ENCODE assay signal across 17 cellular contexts in the genomic region with DNA sequence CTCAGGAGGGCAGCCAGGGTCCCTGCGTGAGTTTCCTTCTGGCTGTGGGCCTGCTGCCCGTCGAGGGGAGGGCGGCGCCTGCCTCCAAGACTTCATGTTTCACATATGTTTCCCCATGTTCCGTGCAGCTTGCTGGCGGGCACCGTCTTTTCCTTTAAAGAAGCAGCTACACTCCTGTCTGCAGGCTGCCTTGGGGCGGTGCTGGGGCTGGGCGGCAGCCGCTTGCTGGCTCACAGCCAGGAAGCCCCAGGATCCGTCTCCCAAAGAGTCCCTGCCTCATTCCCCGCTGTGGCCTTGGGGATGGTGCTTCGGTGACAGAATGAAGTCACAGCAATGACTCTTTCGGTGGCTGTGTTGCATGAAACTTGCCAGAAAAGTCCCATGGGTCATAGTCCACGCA. TPM values are rescaled to one million over a fixed set of nuclear protein-coding genes. Genes with fewer than 3 reads are reported as not detected.
DNase-seq lines count a peak whose midpoint lies in the region; ATAC-seq, FAIRE-seq and TF ChIP-seq lines count a peak whose summit lies in the region.
"Had no signal": no experiment of that assay in that cellular context is flagged by ENCODE, and none has a peak within 500 bp of the region (broad histone marks: within the 10 kb centered on the region; RNA-seq: fewer than 3 reads in every experiment).

No MANE protein-coding gene starts in this region.

- no TSS peak for BruUV-seq in K562 (replicated peaks; lab: Mats Ljungman, UMichigan)

- no peaks in the 10 kb centered on the region for H3K9me3 ChIP-seq in CD4-positive, alpha-beta T cell (ENCODE audit: control insufficient read depth, low read length)
- H3K9me3 ChIP-seq in K562 (replicated peaks; ENCODE audit: control insufficient read depth, insufficient read depth, low read depth, low read length) = peaks cover 6% of the 10 kb centered on the region
- H3K9me3 ChIP-seq: Caco-2, Peyer's patch had no signal

- intact Hi-C loops in CD4-positive, alpha-beta T cell (cut with DNase I, micrococcal nuclease) = no loop called here
- intact Hi-C loops in K562 (cut with micrococcal nuclease) = no loop called here

- H3K36me3 Mint-ChIP-seq in CD4-positive, alpha-beta T cell (ENCODE audit: low read depth) = peaks cover 7% of the 10 kb centered on the region

- TF ChIP-seq RAD21 in Ishikawa (IDR thresholded peaks at IDR 0.05; ENCODE audit: low read depth) (no peak), K562 (CRISPR knock-in tag; conservative IDR thresholded peaks at IDR 0.05 in 1 of 2, IDR thresholded peaks at IDR 0.05 in 1 of 2) (no peak)

- no peak overlapping the region for H2AFZ ChIP-seq in K562 (ENCODE audit: low read depth, low read length)
- H2AFZ ChIP-seq: GM23338 had no signal

- no peak for TF ChIP-seq CTCF in CD4-positive, alpha-beta T cell (IDR thresholded peaks at IDR 0.05)
- TF ChIP-seq CTCF in K562 (IDR thresholded peaks at IDR 0.05 in 2 of 3, conservative IDR thresholded peaks at IDR 0.05 in 1 of 3; ENCODE audit: insufficient read depth in 2 of 3, low read depth in 1 of 3, low read length in 3 of 3) = no peak

- no peak overlapping the region for H3K4me3 Mint-ChIP-seq in CD4-positive, alpha-beta T cell
- H3K4me3 Mint-ChIP-seq: GM23338 had no signal

- CTCF ChIA-PET in CD4-positive, alpha-beta T cell (lab: Charles Lee) = no interaction called here
- CTCF ChIA-PET in K562 (lab: Yijun Ruan, JAX; ENCODE audit: low intra/inter-chr PET ratio) = no interaction called here

- POLR2A ChIA-PET in CD4-positive, alpha-beta T cell (lab: Charles Lee) = no interaction called here
- POLR2A ChIA-PET in K562 (lab: Yijun Ruan, JAX) = no interaction called here

- no peak overlapping the region for H3K27ac Mint-ChIP-seq in CD4-positive, alpha-beta T cell
- H3K27ac Mint-ChIP-seq: GM23338 had no signal

- no peaks in the 10 kb centered on the region for H3K27me3 ChIP-seq in CD4-positive, alpha-beta T cell (ENCODE audit: control insufficient read depth, insufficient read depth, low read length)
- H3K27me3 ChIP-seq in K562 (ENCODE audit: control insufficient read depth in 2 of 2, insufficient read depth in 2 of 2, low read length in 2 of 2) = no peaks in the 10 kb centered on the region
- H3K27me3 ChIP-seq: Peyer's patch had no signal

- TF ChIP-seq EP300 in Ishikawa (IDR thresholded peaks at IDR 0.05; ENCODE audit: borderline replicate concordance) (no peak), K562 (IDR thresholded peaks at IDR 0.05; ENCODE audit: low read length) (no peak)

- no peaks in the 10 kb centered on the region; the same call in 1 of the 2 replicates for H4K20me1 ChIP-seq in K562 (replicated peaks; ENCODE audit: control insufficient read depth, insufficient read depth, low read length)

- peak overlapping the region; percentile 7 for H3K27ac ChIP-seq in CD4-positive, alpha-beta T cell (ENCODE audit: low read depth, low read length)
- H3K27ac ChIP-seq in K562 (ENCODE audit: extremely low read depth, low read depth, low read length) = no peak overlapping the region
- H3K27ac ChIP-seq in substantia nigra (ENCODE audit: low read depth, low read length, poor library complexity, severe bottlenecking) = peak overlapping the region; percentile 98
- H3K27ac ChIP-seq: Peyer's patch had no signal

- no peak overlapping the region for H3K4me3 ChIP-seq in K562
- H3K4me3 ChIP-seq: GM23338, Peyer's patch had no signal

- H3K4me1 Mint-ChIP-seq in CD4-positive, alpha-beta T cell (ENCODE audit: low read depth) = no peaks in the 10 kb centered on the region
- H3K4me1 Mint-ChIP-seq: GM23338 had no signal

- no peak for FAIRE-seq in K562 (lab: Jason Lieb, UNC)

- no peaks in the 10 kb centered on the region for H3K9me1 ChIP-seq in K562 (ENCODE audit: control insufficient read depth, insufficient read depth, low read length)

- H3K27me3 Mint-ChIP-seq in CD4-positive, alpha-beta T cell = no peaks in the 10 kb centered on the region

- H3K36me3 ChIP-seq in K562 (ENCODE audit: control insufficient read depth, insufficient read depth, low read length) = peaks cover 66% of the 10 kb centered on the region

- peak overlapping the region in 1 of 2 experiments; percentile 35; a peak in 1 of 4 replicates for H3K9ac ChIP-seq in K562 (ENCODE audit: insufficient read depth in 1 of 2, low read depth in 2 of 2, low read length in 2 of 2)

- no peak for TF ChIP-seq POLR2A in K562 (conservative IDR thresholded peaks at IDR 0.05)

- no peak for DNase-seq in CD4-positive, alpha-beta T cell
- DNase-seq in K562 (ENCODE audit: extremely low read depth in 1 of 4, low spot score in 3 of 4) = no peak
- peak in 1 of 49 donors; percentile 79 for DNase-seq in substantia nigra (lab: John Stamatoyannopoulos, UW)
- no peak for DNase-seq in SK-N-DZ (ENCODE audit: low spot score)
- no peak for DNase-seq in D341Med (ENCODE audit: low spot score)
- no peak for DNase-seq in stimulated activated naive CD4-positive, alpha-beta T cell treated with Interleukin-2 at 50 U/mL for 16 hours (lab: John Stamatoyannopoulos, UW)
- DNase-seq: AML-193, Caco-2, GF-D8, HCEC 1CT, KBM-7, NCI-H1105, NCI-H226, NCI-H526 treated with DMSO at 0.1 percent for 48 hours, Peyer's patch had no signal

- H3K79me2 ChIP-seq in K562 (ENCODE audit: control insufficient read depth, insufficient read depth, low read length) = no peaks in the 10 kb centered on the region

- H3K4me1 ChIP-seq in K562 (replicated peaks in 1 of 2; ENCODE audit: control insufficient read depth in 2 of 2, insufficient read depth in 2 of 2, low read length in 2 of 2) = peaks cover 0 to 40% of the 10 kb centered on the region in 2 experiments; a peak in 2 of 5 replicates
- H3K4me1 ChIP-seq: Caco-2, Peyer's patch had no signal

- in situ Hi-C loops in K562 (cut with MboI) = no loop called here

- no peak overlapping the region for H3K4me2 ChIP-seq in K562 (ENCODE audit: insufficient read depth, low read length)
- H3K4me2 ChIP-seq: GM23338 had no signal

- H3K9me3 Mint-ChIP-seq in CD4-positive, alpha-beta T cell = no peaks in the 10 kb centered on the region
- H3K9me3 Mint-ChIP-seq: GM23338 had no signal

- ATAC-seq in CD4-positive, alpha-beta T cell (ENCODE audit: poor library complexity) = no peak
- ATAC-seq in K562 = no peak
- ATAC-seq: GM23338 had no signal

- WGBS in K562 (ENCODE audit: insufficient coverage, low coverage, missing lambda C conversion rate) = 86% methylated on average over 11 of the region's 16 CpGs

RNA-seq across cellular contexts. Expression of gene PIAS4, which starts 24.9 kb away (rescaled TPM):
- 10 to 100 TPM; 14.5 to 16.5 TPM for total RNA-seq in CD4-positive, alpha-beta T cell
- 19.4 and 56.5 TPM in 2 replicates for total RNA-seq in K562 (2011; cell fraction: chromatin; rRNA removed; ENCODE audit: low replicate concordance)
- 36.9 and 39.3 TPM in 2 replicates for total RNA-seq in K562 (2011; cell fraction: nucleolus; rRNA removed)
- 20.4 and 20.9 TPM in 2 replicates for total RNA-seq in K562 (2011; cell fraction: nucleoplasm; rRNA removed)
- 21.9 and 26.4 TPM in 2 replicates for total RNA-seq in K562 (2014; rRNA removed)
- 5.3 and 7.3 TPM in 2 replicates for total RNA-seq in K562 (2014; rRNA removed; fragmentation: Illumina TruSeq; extraction: Trizol)
- 14.3 and 14.4 TPM in 2 replicates for total RNA-seq in K562 (2015; rRNA removed; fragmentation: Illumina TruSeq; extraction: Trizol)
- total RNA-seq in K562 (2021) = 24.9 and 34.9 TPM in 2 replicates
- 6.7 and 7.1 TPM in 2 replicates for polyA plus RNA-seq in K562 (2011; rRNA removed)
- 7.4 and 15.5 TPM in 2 replicates for polyA plus RNA-seq in K562 (2011; cell fraction: cytosol; rRNA removed)
- 11.2 and 22.2 TPM in 2 replicates for polyA plus RNA-seq in K562 (2011; cell fraction: nucleus; rRNA removed)
- 23.1 and 44.7 TPM in 2 replicates for polyA plus RNA-seq in K562 (2012)
- 14.5 and 23.3 TPM in 2 replicates for polyA plus RNA-seq in K562 (2014; fragmentation: Illumina TruSeq; extraction: Trizol)
- polyA plus RNA-seq in K562 (2014; fragmentation: Nextera tagmentation; extraction: Ambion mirVana) = under 1 TPM; 0.27 TPM
- polyA plus RNA-seq in K562 (2014; rRNA removed) = 14.8 and 19.9 TPM in 2 replicates
- 4.6 and 5.3 TPM in 2 replicates for polyA minus RNA-seq in K562 (2011; rRNA and poly(A)+ RNA removed)
- 14.9 and 18.8 TPM in 2 replicates for polyA minus RNA-seq in K562 (2011; cell fraction: cytosol; rRNA and poly(A)+ RNA removed)
- 21.3 and 22.4 TPM in 2 replicates for polyA minus RNA-seq in K562 (2011; cell fraction: nucleus; rRNA and poly(A)+ RNA removed)
- polyA plus RNA-seq in SK-N-DZ (2014; cell fraction: cytosol; rRNA removed) = 30.3 and 40.6 TPM in 2 replicates
- 24.5 and 26.1 TPM in 2 replicates for polyA plus RNA-seq in SK-N-DZ (2014; cell fraction: nucleus; rRNA removed)

RNA-seq across cellular contexts. Expression of gene ZBTB7A, which starts 34.3 kb away (rescaled TPM):
- total RNA-seq in CD4-positive, alpha-beta T cell = 10 to 100 TPM; 44.2 to 47.2 TPM
- 5.4 and 20.2 TPM in 2 replicates for total RNA-seq in K562 (2011; cell fraction: chromatin; rRNA removed; ENCODE audit: low replicate concordance)
- total RNA-seq in K562 (2011; cell fraction: nucleolus; rRNA removed) = 10.5 and 12.0 TPM in 2 replicates
- total RNA-seq in K562 (2011; cell fraction: nucleoplasm; rRNA removed) = 5.3 and 7.3 TPM in 2 replicates
- total RNA-seq in K562 (2014; rRNA removed) (10.2 and 13.8 TPM in 2 replicates), K562 (2014; rRNA removed; fragmentation: Illumina TruSeq; extraction: Trizol) (1.6 and 1.8 TPM in 2 replicates), K562 (2015; rRNA removed; fragmentation: Illumina TruSeq; extraction: Trizol) (4.6 and 4.8 TPM in 2 replicates), K562 (2021) (32.7 and 34.0 TPM in 2 replicates)
- polyA plus RNA-seq in K562 (2011; rRNA removed) (2.0 and 2.4 TPM in 2 replicates), K562 (2014; fragmentation: Illumina TruSeq; extraction: Trizol) (6.3 and 8.3 TPM in 2 replicates), K562 (2014; fragmentation: Nextera tagmentation; extraction: Ambion mirVana) (under 1 TPM; 0.11 to 0.27 TPM), K562 (2014; rRNA removed) (10.8 and 11.6 TPM in 2 replicates)
- polyA plus RNA-seq in K562 (2011; cell fraction: cytosol; rRNA removed) = 2.8 and 11.2 TPM in 2 replicates
- polyA plus RNA-seq in K562 (2011; cell fraction: nucleus; rRNA removed) = 7.4 and 18.4 TPM in 2 replicates
- 8.9 and 10.8 TPM in 2 replicates for polyA plus RNA-seq in K562 (2012)
- 1.3 and 1.7 TPM in 2 replicates for polyA minus RNA-seq in K562 (2011; rRNA and poly(A)+ RNA removed)
- 14.2 and 20.6 TPM in 2 replicates for polyA minus RNA-seq in K562 (2011; cell fraction: cytosol; rRNA and poly(A)+ RNA removed)
- polyA minus RNA-seq in K562 (2011; cell fraction: nucleus; rRNA and poly(A)+ RNA removed) = 5.4 and 5.8 TPM in 2 replicates
- 4.6 and 5.5 TPM in 2 replicates for polyA plus RNA-seq in SK-N-DZ (2014; cell fraction: cytosol; rRNA removed)
- polyA plus RNA-seq in SK-N-DZ (2014; cell fraction: nucleus; rRNA removed) = 9.8 and 15.6 TPM in 2 replicates

RNA-seq across cellular contexts. Expression of gene EEF2, which starts 47.2 kb away (rescaled TPM):
- 1,000 to 10,000 TPM; 2,756 to 2,866 TPM for total RNA-seq in CD4-positive, alpha-beta T cell
- 411 and 869 TPM in 2 replicates for total RNA-seq in K562 (2011; cell fraction: chromatin; rRNA removed; ENCODE audit: low replicate concordance)
- total RNA-seq in K562 (2011; cell fraction: nucleolus; rRNA removed) = 851 and 883 TPM in 2 replicates
- 585 and 614 TPM in 2 replicates for total RNA-seq in K562 (2011; cell fraction: nucleoplasm; rRNA removed)
- total RNA-seq in K562 (2014; rRNA removed) = 1,752 and 1,953 TPM in 2 replicates
- total RNA-seq in K562 (2014; rRNA removed; fragmentation: Illumina TruSeq; extraction: Trizol) = 1,453 and 1,647 TPM in 2 replicates
- 1,387 and 1,494 TPM in 2 replicates for total RNA-seq in K562 (2015; rRNA removed; fragmentation: Illumina TruSeq; extraction: Trizol)
- total RNA-seq in K562 (2021) = 2,825 and 3,003 TPM in 2 replicates
- 1,026 and 1,305 TPM in 2 replicates for polyA plus RNA-seq in K562 (2011; rRNA removed)
- 1,502 and 1,797 TPM in 2 replicates for polyA plus RNA-seq in K562 (2011; cell fraction: cytosol; rRNA removed)
- 696 and 770 TPM in 2 replicates for polyA plus RNA-seq in K562 (2011; cell fraction: nucleus; rRNA removed)
- 3,305 and 4,013 TPM in 2 replicates for polyA plus RNA-seq in K562 (2012)
- 1,501 and 2,376 TPM in 2 replicates for polyA plus RNA-seq in K562 (2014; fragmentation: Illumina TruSeq; extraction: Trizol)
- 100 to 1,000 TPM; 372 to 422 TPM for polyA plus RNA-seq in K562 (2014; fragmentation: Nextera tagmentation; extraction: Ambion mirVana)
- polyA plus RNA-seq in K562 (2014; rRNA removed) = 1,067 and 1,158 TPM in 2 replicates
- 1,191 and 1,209 TPM in 2 replicates for polyA minus RNA-seq in K562 (2011; rRNA and poly(A)+ RNA removed)
- polyA minus RNA-seq in K562 (2011; cell fraction: cytosol; rRNA and poly(A)+ RNA removed) = 1,563 and 2,307 TPM in 2 replicates
- 434 and 599 TPM in 2 replicates for polyA minus RNA-seq in K562 (2011; cell fraction: nucleus; rRNA and poly(A)+ RNA removed)
- 1,360 and 1,587 TPM in 2 replicates for polyA plus RNA-seq in SK-N-DZ (2014; cell fraction: cytosol; rRNA removed)
- polyA plus RNA-seq in SK-N-DZ (2014; cell fraction: nucleus; rRNA removed) = 489 and 627 TPM in 2 replicates
